In genomic region chr2:45839388-45840251, GRCh38 we compare ENCODE assay signal across 12 cellular contexts.
A peak's percentile ranks its signal among the peaks of the same experiment; 100 is the strongest.
DNase-seq lines count a peak whose midpoint lies in the region; ATAC-seq and TF ChIP-seq lines count a peak whose summit lies in the region.
"Had no signal": no experiment of that assay in that cellular context is flagged by ENCODE, and none has a peak within 500 bp of the region (broad histone marks: within the 10 kb centered on the region; RNA-seq: fewer than 3 reads in every experiment).

No MANE protein-coding gene starts in this region.

- no TSS peak for BruUV-seq in PC-3 (replicated peaks; lab: Mats Ljungman, UMichigan)

- POLR2A ChIA-PET in PC-3 (lab: Charles Lee; ENCODE audit: unreplicated experiment), result no interaction called here
- POLR2A ChIA-PET in naive thymus-derived CD8-positive, alpha-beta T cell (lab: Charles Lee), result interaction anchor here (1.7 kb wide), 1 partner anchor 9 kb away, joined by 4 read pairs; no protein-coding TSS in a partner anchor

- no peaks in the 10 kb centered on the region for H3K36me3 Mint-ChIP-seq in activated naive CD8-positive, alpha-beta T cell treated with anti-CD3 and anti-CD28 coated beads for 36 hours
- no peaks in the 10 kb centered on the region for H3K36me3 Mint-ChIP-seq in naive thymus-derived CD8-positive, alpha-beta T cell
- H3K36me3 Mint-ChIP-seq: CD8-positive, alpha-beta T cell had no signal

- 0 out of 2 replicates have a peak overlapping the region, but pooled peaks have one; percentile 29 for H3K4me2 ChIP-seq in PC-3 (ENCODE audit: low read length)
- H3K4me2 ChIP-seq in skeletal muscle satellite cell (ENCODE audit: low read length), result peak overlapping the region; percentile 33

- H4K20me1 ChIP-seq in PC-3 (ENCODE audit: low read length), result no peaks in the 10 kb centered on the region

- H3K27me3 Mint-ChIP-seq in activated naive CD8-positive, alpha-beta T cell treated with anti-CD3 and anti-CD28 coated beads for 36 hours, result no peaks in the 10 kb centered on the region
- no peaks in the 10 kb centered on the region for H3K27me3 Mint-ChIP-seq in naive thymus-derived CD8-positive, alpha-beta T cell

- no peaks in the 10 kb centered on the region for H3K9me3 Mint-ChIP-seq in activated naive CD8-positive, alpha-beta T cell treated with anti-CD3 and anti-CD28 coated beads for 36 hours
- no peaks in the 10 kb centered on the region for H3K9me3 Mint-ChIP-seq in naive thymus-derived CD8-positive, alpha-beta T cell
- H3K9me3 Mint-ChIP-seq: CD8-positive, alpha-beta T cell had no signal

- H3K27me3 ChIP-seq in PC-3 (ENCODE audit: low read length) (no peaks in the 10 kb centered on the region), skeletal muscle satellite cell (ENCODE audit: control insufficient read depth, insufficient read depth, low read length) (no peaks in the 10 kb centered on the region)
- H3K27me3 ChIP-seq: upper lobe of left lung had no signal

- peaks cover 29% of the 10 kb centered on the region for H3K4me1 Mint-ChIP-seq in activated naive CD8-positive, alpha-beta T cell treated with anti-CD3 and anti-CD28 coated beads for 36 hours
- H3K4me1 Mint-ChIP-seq in naive thymus-derived CD8-positive, alpha-beta T cell, result peaks cover 9 to 92% (median 24%) of the 10 kb centered on the region in 4 donors

- H3K36me3 ChIP-seq in PC-3 (ENCODE audit: low read depth, low read length), result no peaks in the 10 kb centered on the region
- H3K36me3 ChIP-seq in skeletal muscle satellite cell (ENCODE audit: insufficient read depth, low read length), result no peaks in the 10 kb centered on the region
- H3K36me3 ChIP-seq: upper lobe of left lung had no signal

- TF ChIP-seq CTCF in PC-3 (conservative IDR thresholded peaks at IDR 0.05; ENCODE audit: low read depth, low read length) (no peak), fibroblast of villous mesenchyme (IDR thresholded peaks at IDR 0.05; ENCODE audit: insufficient read depth, low read depth, low read length) (no peak)

- H3K4me3 ChIP-seq in PC-3 (ENCODE audit: low read length) (no peak overlapping the region), fibroblast of villous mesenchyme (ENCODE audit: low read depth, low read length) (no peak overlapping the region), skeletal muscle satellite cell (ENCODE audit: low read length) (no peak overlapping the region)
- H3K4me3 ChIP-seq: upper lobe of left lung had no signal

- peak; percentile 33 for DNase-seq in GM03348 (ENCODE audit: low spot score)
- DNase-seq in PC-3, result peak; percentile 37
- peak; percentile 48 for DNase-seq in fibroblast of villous mesenchyme (ENCODE audit: low read depth)
- no peak for DNase-seq in NCI-H1092 treated with DMSO at 0.1 percent for 48 hours (lab: John Stamatoyannopoulos, UW)
- DNase-seq in activated naive CD8-positive, alpha-beta T cell treated with anti-CD3 and anti-CD28 coated beads for 36 hours, result no peak
- DNase-seq in naive thymus-derived CD8-positive, alpha-beta T cell, result no peak
- DNase-seq: activated gamma-delta T cell; CD8-positive, alpha-beta T cell; NCI-H748 treated with DMSO at 0.1 percent for 48 hours had no signal

- H3F3A ChIP-seq in PC-3 (ENCODE audit: low read length, unreplicated experiment), result no peaks in the 10 kb centered on the region

- H3K4me1 ChIP-seq in PC-3 (ENCODE audit: insufficient read depth, low read length) (peaks cover 15% of the 10 kb centered on the region; the same call in 1 of the 2 replicates), skeletal muscle satellite cell (ENCODE audit: control insufficient read depth, insufficient read depth, low read length) (peaks cover 9% of the 10 kb centered on the region)

- CTCF ChIA-PET in PC-3 (lab: Charles Lee), result no interaction called here

- H2AFZ ChIP-seq in PC-3 (ENCODE audit: low read length), result no peak overlapping the region

- ATAC-seq in PC-3 (peak; percentile 64; the same call in 1 of the 2 replicates), GM18517 (IDR thresholded peaks at IDR 0.05; ENCODE audit: unreplicated experiment) (no peak)
- ATAC-seq in naive thymus-derived CD8-positive, alpha-beta T cell, result no peak
- ATAC-seq: CD8-positive, alpha-beta T cell had no signal

- no peak overlapping the region for H3K27ac Mint-ChIP-seq in activated naive CD8-positive, alpha-beta T cell treated with anti-CD3 and anti-CD28 coated beads for 36 hours
- H3K27ac Mint-ChIP-seq in naive thymus-derived CD8-positive, alpha-beta T cell, result peak overlapping the region in 1 of 10 donors; percentile 9
- H3K27ac Mint-ChIP-seq: CD8-positive, alpha-beta T cell had no signal

- H3K9me3 ChIP-seq in PC-3 (ENCODE audit: low read length), result no peaks in the 10 kb centered on the region
- no peaks in the 10 kb centered on the region for H3K9me3 ChIP-seq in skeletal muscle satellite cell (replicated peaks; ENCODE audit: low read length)
- H3K9me3 ChIP-seq: upper lobe of left lung had no signal

- peak overlapping the region; percentile 42 for H3K9ac ChIP-seq in PC-3 (ENCODE audit: low read length)
- no peak overlapping the region for H3K9ac ChIP-seq in skeletal muscle satellite cell (ENCODE audit: low read depth, low read length)

- intact Hi-C loops in PC-3 (cut with micrococcal nuclease), result no loop called here

- H3K79me2 ChIP-seq in PC-3 (ENCODE audit: low read length), result no peaks in the 10 kb centered on the region

- peak overlapping the region; percentile 60 for H3K27ac ChIP-seq in PC-3 (ENCODE audit: low read length)

- H3K4me3 Mint-ChIP-seq in activated naive CD8-positive, alpha-beta T cell treated with anti-CD3 and anti-CD28 coated beads for 36 hours, result no peak overlapping the region
- no peak overlapping the region for H3K4me3 Mint-ChIP-seq in naive thymus-derived CD8-positive, alpha-beta T cell
- H3K4me3 Mint-ChIP-seq: CD8-positive, alpha-beta T cell had no signal

- H3K9me2 ChIP-seq in PC-3 (replicated peaks; ENCODE audit: low read length), result no peaks in the 10 kb centered on the region

Comparison
In these comparisons a context has a peak if more than half of its experiments do, and no peak if none do; other contexts are left out.
1. DNase-seq: peak in GM03348 (single experiment), PC-3 (single experiment) and fibroblast of villous mesenchyme (single experiment); none in NCI-H1092 treated with DMSO at 0.1 percent for 48 hours (single experiment), activated naive CD8-positive, alpha-beta T cell treated with anti-CD3 and anti-CD28 coated beads for 36 hours (single experiment) and naive thymus-derived CD8-positive, alpha-beta T cell (0 of 10).